In genomic region chr4:36138221-36138620, GRCh38 we compare ENCODE assay signal across 31 cellular contexts.
DNase-seq lines count a peak whose midpoint lies in the region; ATAC-seq, FAIRE-seq and TF ChIP-seq lines count a peak whose summit lies in the region.
"Had no signal": no experiment of that assay in that cellular context is flagged by ENCODE, and none has a peak within 500 bp of the region (broad histone marks: within the 10 kb centered on the region; RNA-seq: fewer than 3 reads in every experiment).

No MANE protein-coding gene starts in this region.

- no peak overlapping the region for H2BK120ac ChIP-seq in mesendoderm (ENCODE audit: low read depth, low read length)

- H3K27me3 ChIP-seq in foreskin keratinocyte (no peaks in the 10 kb centered on the region), mesendoderm (ENCODE audit: insufficient read depth, low read length, poor library complexity) (no peaks in the 10 kb centered on the region)
- H3K27me3 ChIP-seq: gastroesophageal sphincter, hepatocyte, Peyer's patch, right lobe of liver, SJCRH30, transverse colon had no signal

- ATAC-seq in foreskin keratinocyte = peak; percentile 69
- ATAC-seq: activated CD4-positive, alpha-beta T cell treated with anti-CD3 and anti-CD28 coated beads for 36 hours; activated CD8-positive, alpha-beta T cell treated with anti-CD3 and anti-CD28 coated beads for 36 hours; CD8-positive, alpha-beta T cell; esophagus mucosa; gastroesophageal sphincter; right lobe of liver; stimulated activated effector memory CD8-positive, alpha-beta T cell treated with anti-CD3 and anti-CD28 coated beads, Interleukin-12 subunit alpha, Interleukin-12 subunit beta, amount 100 ng/mL, for 72 hours had no signal

- no peak for TF ChIP-seq CTCF in astrocyte of the spinal cord (IDR thresholded peaks at IDR 0.05; ENCODE audit: low read depth, low read length)
- no peak for TF ChIP-seq CTCF in foreskin keratinocyte (conservative IDR thresholded peaks at IDR 0.05)
- no peak for TF ChIP-seq CTCF in retinal pigment epithelial cell (conservative IDR thresholded peaks at IDR 0.05; ENCODE audit: low read depth, low read length)

- H3K79me1 ChIP-seq in mesendoderm (ENCODE audit: low read length) = no peaks in the 10 kb centered on the region

- no peak overlapping the region for H3K4ac ChIP-seq in mesendoderm (ENCODE audit: low read depth, low read length)

- no peak overlapping the region for H3K23ac ChIP-seq in mesendoderm (ENCODE audit: low read length)

- in situ Hi-C loops in astrocyte of the spinal cord (cut with HindIII; ENCODE audit: low sequenced_read_pairs) = no loop called here

- H4K8ac ChIP-seq in mesendoderm (ENCODE audit: low read depth, low read length) = no peak overlapping the region

- H3K4me3 ChIP-seq in astrocyte of the spinal cord (ENCODE audit: low read depth, low read length) (no peak overlapping the region), retinal pigment epithelial cell (ENCODE audit: low read length) (no peak overlapping the region), mesendoderm (ENCODE audit: low read length) (no peak overlapping the region)
- H3K4me3 ChIP-seq: gastroesophageal sphincter, hepatocyte, Peyer's patch, right lobe of liver, SJCRH30, transverse colon had no signal

- H4K5ac ChIP-seq in mesendoderm (ENCODE audit: low read length) = no peak overlapping the region

- H3K27ac ChIP-seq in foreskin keratinocyte (no peak overlapping the region), mesendoderm (ENCODE audit: low read depth, low read length) (no peak overlapping the region)
- H3K27ac ChIP-seq: gastroesophageal sphincter, hepatocyte, Peyer's patch, right lobe of liver, SJCRH30, transverse colon, VCaP had no signal

- H3K18ac ChIP-seq in mesendoderm (ENCODE audit: low read length) = no peak overlapping the region

- no peak overlapping the region for H3K9ac ChIP-seq in mesendoderm (ENCODE audit: low read length)

- no peaks in the 10 kb centered on the region for H3K4me1 ChIP-seq in foreskin keratinocyte
- no peaks in the 10 kb centered on the region for H3K4me1 ChIP-seq in mesendoderm (ENCODE audit: control insufficient read depth, low read depth, low read length)
- H3K4me1 ChIP-seq: gastroesophageal sphincter, Peyer's patch, right lobe of liver, SJCRH30, transverse colon had no signal

- H3K36me3 ChIP-seq in mesendoderm (ENCODE audit: control insufficient read depth, insufficient read depth, low read length) = no peaks in the 10 kb centered on the region
- H3K36me3 ChIP-seq: gastroesophageal sphincter, Peyer's patch, right lobe of liver, SJCRH30, transverse colon had no signal

- no peak overlapping the region for H3K56ac ChIP-seq in mesendoderm (ENCODE audit: low read length)

- no peak overlapping the region for H3K4me2 ChIP-seq in mesendoderm (ENCODE audit: low read length)
- H3K4me2 ChIP-seq: hepatocyte had no signal

- H2AK5ac ChIP-seq in mesendoderm (ENCODE audit: low read length) = no peak overlapping the region

- peak; percentile 1 for DNase-seq in HT1080 (ENCODE audit: low read depth)
- DNase-seq in astrocyte of the spinal cord (ENCODE audit: low read depth, low spot score) = peak; percentile 20
- DNase-seq in foreskin keratinocyte = peak; percentile 70 to 85
- DNase-seq in retinal pigment epithelial cell (ENCODE audit: low read depth) = peak; percentile 78
- DNase-seq in RPMI8226 = no peak
- DNase-seq in mesendoderm = no peak
- no peak for DNase-seq in RCC 7860 (ENCODE audit: low spot score)
- DNase-seq in NCI-H69 (lab: John Stamatoyannopoulos, UW) = no peak
- DNase-seq: ACHN; activated CD4-positive, alpha-beta T cell treated with anti-CD3 and anti-CD28 coated beads for 36 hours; activated CD8-positive, alpha-beta memory T cell treated with anti-CD3 and anti-CD28 coated beads, Interleukin-2, amount 50 U/mL, for 48 hours; activated CD8-positive, alpha-beta T cell treated with anti-CD3 and anti-CD28 coated beads for 36 hours; activated naive CD4-positive, alpha-beta T cell treated with anti-CD3 and anti-CD28 coated beads, Interleukin-2, amount 50 U/mL, for 16 hours; CD8-positive, alpha-beta T cell; central memory CD4-positive, alpha-beta T cell; left cardiac atrium; MV-4-11; NCI-H1436; NCI-H345; Peyer's patch; posterior cingulate gyrus; right lobe of liver; SJCRH30; T-helper 9 cell; transverse colon had no signal

- FAIRE-seq in RCC 7860 (lab: Jason Lieb, UNC) = no peak
- FAIRE-seq: H54 had no signal

- H3K79me2 ChIP-seq in mesendoderm (ENCODE audit: control insufficient read depth, insufficient read depth, low read length) = no peaks in the 10 kb centered on the region
- H3K79me2 ChIP-seq: hepatocyte had no signal

- H2BK15ac ChIP-seq in mesendoderm (replicated peaks; ENCODE audit: low read depth) = no peak overlapping the region

- H2BK5ac ChIP-seq in mesendoderm (ENCODE audit: low read length) = no peak overlapping the region

Comparison
In these comparisons a context has a peak if more than half of its experiments do, and no peak if none do; other contexts are left out.
1. DNase-seq: peak in HT1080 (single experiment), astrocyte of the spinal cord (single experiment), foreskin keratinocyte (2 of 2) and retinal pigment epithelial cell (single experiment); none in RPMI8226 (single experiment), mesendoderm (single experiment), RCC 7860 (single experiment) and NCI-H69 (single experiment).